In the genomic region with DNA sequence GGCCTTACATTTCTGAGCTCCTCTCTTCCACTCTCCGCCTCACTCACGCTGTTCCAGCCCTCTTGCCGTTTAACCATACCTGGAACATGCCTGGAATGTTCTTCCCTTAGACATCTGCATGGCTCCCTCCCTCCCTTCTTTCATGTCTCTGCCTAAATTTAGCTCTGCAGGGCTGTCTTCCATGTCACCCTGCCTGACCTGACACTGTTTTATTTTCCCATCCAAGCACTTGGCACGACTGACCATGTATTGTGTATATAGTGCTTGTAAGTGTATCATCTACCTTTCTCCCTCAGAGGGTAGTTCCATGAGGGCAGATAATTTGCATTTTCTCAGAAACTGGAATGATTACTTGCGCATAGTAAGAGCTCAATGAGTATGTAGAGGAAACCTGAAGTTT, we compare ENCODE assay signal across 19 cellular contexts. TPM values are rescaled to one million over a fixed set of nuclear protein-coding genes. Genes with fewer than 3 reads are reported as not detected.
DNase-seq lines count a peak whose midpoint lies in the region; ATAC-seq and TF ChIP-seq lines count a peak whose summit lies in the region.
"Had no signal": no experiment of that assay in that cellular context is flagged by ENCODE, and none has a peak within 500 bp of the region (broad histone marks: within the 10 kb centered on the region; RNA-seq: fewer than 3 reads in every experiment).

No MANE protein-coding gene starts in this region.

- H3K9ac ChIP-seq in parathyroid adenoma: no peak overlapping the region
- H3K9ac ChIP-seq: KMS-11 had no signal

- DNase-seq in Right ventricle myocardium superior (no peak), cardiac septum (ENCODE audit: low spot score) (no peak), left ventricle myocardium superior (no peak), NCI-H187 treated with DMSO at 0.1 percent for 48 hours (lab: John Stamatoyannopoulos, UW) (no peak), MV-4-11 (lab: John Stamatoyannopoulos, UW) (no peak)
- DNase-seq: AML-193, C1 segment of cervical spinal cord, EL, GF-D8, IMR-90, NCI-H1417, NCI-H1694 treated with DMSO at 0.1 percent for 48 hours, NCI-H446, PC-3, SHP77 treated with DMSO at 0.1 percent for 48 hours had no signal

- ATAC-seq in Right ventricle myocardium superior (ENCODE audit: poor library complexity): peak; percentile 96
- ATAC-seq in left ventricle myocardium superior: peak; percentile 99
- no peak for ATAC-seq in HG03354 (IDR thresholded peaks at IDR 0.05; ENCODE audit: poor library complexity, severe bottlenecking, unreplicated experiment)
- ATAC-seq: PC-3 had no signal

- H3K4me3 ChIP-seq in parathyroid adenoma (ENCODE audit: low read depth, low read length): no peak overlapping the region
- H3K4me3 ChIP-seq: SK-N-MC had no signal

- intact Hi-C loops in Right ventricle myocardium superior (cut with DNase I): no loop called here
- intact Hi-C loops in cardiac septum (cut with DNase I): no loop called here
- intact Hi-C loops in left ventricle myocardium superior (cut with micrococcal nuclease): no loop called here

- no peaks in the 10 kb centered on the region for H3K27me3 ChIP-seq in parathyroid adenoma (ENCODE audit: control insufficient read depth, insufficient read depth, low read length)

- no peaks in the 10 kb centered on the region for H3K9me3 ChIP-seq in parathyroid adenoma (ENCODE audit: control insufficient read depth, low read length)

- peaks cover 2% of the 10 kb centered on the region for H3K4me1 ChIP-seq in parathyroid adenoma

- no peaks in the 10 kb centered on the region for H3K79me2 ChIP-seq in parathyroid adenoma

- H3K36me3 ChIP-seq in parathyroid adenoma (ENCODE audit: control insufficient read depth, insufficient read depth, low read length): no peaks in the 10 kb centered on the region

- TF ChIP-seq CTCF in parathyroid adenoma (IDR thresholded peaks at IDR 0.05): no peak

- peak overlapping the region; percentile 57 for H3K27ac ChIP-seq in parathyroid adenoma
- H3K27ac ChIP-seq: KMS-11, SK-N-MC had no signal

- no peak overlapping the region for H3K4me2 ChIP-seq in parathyroid adenoma (ENCODE audit: low read length)
- H3K4me2 ChIP-seq: KMS-11 had no signal

- peak overlapping the region; percentile 44 for H2AFZ ChIP-seq in parathyroid adenoma

RNA-seq across cellular contexts. Expression of gene ST6GALNAC3, which starts 47.3 kb away (rescaled TPM):
- total RNA-seq in Right ventricle myocardium superior (4.5 TPM), cardiac septum (4.1 TPM), left ventricle myocardium superior (5.9 TPM)
- total RNA-seq: PC-3 had no signal
